ENCODE assay signal across 1 cellular context in genomic region chr13:113992276-113993005, GRCh38.
TF ChIP-seq lines count a peak whose summit lies in the region.

No MANE protein-coding gene starts in this region.

TF ChIP-seq in H1, 55 proteins besides CTCF, POLR2A, EP300 and RAD21:
- TF ChIP-seq EZH2 (IDR thresholded peaks at IDR 0.05; ENCODE audit: low read depth, low read length, severe bottlenecking) (no peak), CHD1 (IDR thresholded peaks at IDR 0.05; ENCODE audit: low read depth, low read length) (no peak), GABPA (IDR thresholded peaks at IDR 0.05; ENCODE audit: borderline replicate concordance, insufficient read depth, low read length) (no peak), JUN (IDR thresholded peaks at IDR 0.05; ENCODE audit: low read depth, low read length) (no peak), NRF1 (IDR thresholded peaks at IDR 0.05; ENCODE audit: low read depth, low read length) (no peak), KDM4A (IDR thresholded peaks at IDR 0.05; ENCODE audit: low read depth, low read length, severe bottlenecking) (no peak), TEAD4 (IDR thresholded peaks at IDR 0.05; ENCODE audit: low read depth, low read length) (no peak), NANOG (IDR thresholded peaks at IDR 0.05; ENCODE audit: insufficient read depth, low read depth, low read length, poor library complexity, severe bottlenecking) (no peak), ASH2L (IDR thresholded peaks at IDR 0.05; ENCODE audit: low read length) (no peak), CBX8 (IDR thresholded peaks at IDR 0.05; ENCODE audit: borderline replicate concordance, low read depth, low read length) (no peak), CREB1 (IDR thresholded peaks at IDR 0.05) (no peak), CHD7 (IDR thresholded peaks at IDR 0.05; ENCODE audit: insufficient replicate concordance, low read length) (no peak), EGR1 (IDR thresholded peaks at IDR 0.05; ENCODE audit: borderline replicate concordance, low read depth, low read length) (no peak), BRCA1 (IDR thresholded peaks at IDR 0.05; ENCODE audit: low read depth, low read length) (no peak), HDAC6 (IDR thresholded peaks at IDR 0.05; ENCODE audit: low read depth, low read length) (no peak), POLR2AphosphoS5 (IDR thresholded peaks at IDR 0.05; ENCODE audit: low read depth, low read length) (no peak), SIX5 (IDR thresholded peaks at IDR 0.05; ENCODE audit: low read depth, low read length) (no peak)
